In genomic region chr16:50515218-50515617, GRCh38 we compare ENCODE assay signal across 33 cellular contexts.
"Had no signal": no experiment of that assay in that cellular context is flagged by ENCODE, and none has a peak within 500 bp of the region (broad histone marks: within the 10 kb centered on the region; RNA-seq: fewer than 3 reads in every experiment).

No MANE protein-coding gene starts in this region.

- H3K27me3 ChIP-seq: adrenal gland, ascending aorta, body of pancreas, brain microvascular endothelial cell, cardiac muscle cell had no signal

- H3K4me1 ChIP-seq: adrenal gland, ascending aorta, body of pancreas had no signal

- H3K9me3 ChIP-seq: body of pancreas had no signal

- H3K4me3 ChIP-seq: ascending aorta, body of pancreas, cardiac muscle cell had no signal

- H3K36me3 ChIP-seq: adrenal gland, ascending aorta, brain microvascular endothelial cell, cardiac muscle cell had no signal

- H3K27ac ChIP-seq: adrenal gland, ascending aorta, body of pancreas, brain microvascular endothelial cell, cardiac muscle cell had no signal

- FAIRE-seq: astrocyte had no signal

- ATAC-seq: activated naive CD4-positive, alpha-beta T cell treated with anti-CD3 and anti-CD28 coated beads, Interleukin-2, amount 50 U/mL, for 72 hours; activated naive CD8-positive, alpha-beta T cell treated with anti-CD3 and anti-CD28 coated beads, Interleukin-2, amount 50 U/mL, for 24 hours; activated T-cell treated with anti-CD3 and anti-CD28 coated beads, Interleukin-2, amount 50 U/mL, for 4 hours; activated T-cell treated with anti-CD3 and anti-CD28 coated beads, Interleukin-2, amount 50 U/mL, for 72 hours; activated T-helper 17 cell treated with anti-CD3 and anti-CD28 coated beads, Interleukin-2, amount 50 U/mL, for 72 hours; body of pancreas had no signal

- DNase-seq: activated effector memory CD4-positive, alpha-beta T cell treated with anti-CD3 and anti-CD28 coated beads, Interleukin-2, amount 50 U/mL, for 16 hours; activated effector memory CD4-positive, alpha-beta T cell treated with Interleukin-2 at 50 U/mL for 16 hours; activated gamma-delta T cell; activated gamma-delta T cell treated with Interleukin-2 at 50 U/mL for 16 hours; activated naive CD4-positive, alpha-beta T cell; activated naive CD4-positive, alpha-beta T cell treated with anti-CD3 and anti-CD28 coated beads for 36 hours; activated naive CD4-positive, alpha-beta T cell treated with anti-CD3 and anti-CD28 coated beads, Interleukin-2, amount 10 ng/mL, durations not matched to agents 7 days and 5 days; activated naive CD4-positive, alpha-beta T cell treated with anti-CD3 and anti-CD28 coated beads, Interleukin-2, amount 50 U/mL, for 16 hours; activated naive CD4-positive, alpha-beta T cell treated with Interleukin-2 at 50 U/mL for 16 hours; activated naive CD8-positive, alpha-beta T cell treated with anti-CD3 and anti-CD28 coated beads for 36 hours; activated naive CD8-positive, alpha-beta T cell treated with anti-CD3 and anti-CD28 coated beads, Interleukin-2, amount 10 ng/mL, durations not matched to agents 7 days and 5 days; activated naive CD8-positive, alpha-beta T cell treated with anti-CD3 and anti-CD28 coated beads, Interleukin-2, amount 50 U/mL, for 24 hours; activated T-cell treated with anti-CD3 and anti-CD28 coated beads for 4 hours; activated T-cell treated with anti-CD3 and anti-CD28 coated beads, Interleukin-2, amount 50 U/mL, for 1 hour; activated T-cell treated with anti-CD3 and anti-CD28 coated beads, Interleukin-2, amount 50 U/mL, for 24 hours; activated T-cell treated with anti-CD3 and anti-CD28 coated beads, Interleukin-2, amount 50 U/mL, for 4 hours; activated T-cell treated with anti-CD3 and anti-CD28 coated beads, Interleukin-2, amount 50 U/mL, for 48 hours; activated T-cell treated with anti-CD3 and anti-CD28 coated beads, Interleukin-2, amount 50 U/mL, for 72 hours; amniotic stem cell; amygdala; anterior cingulate cortex; aorta; body of pancreas; brain microvascular endothelial cell; caudate nucleus; central memory CD4-positive, alpha-beta T cell; cerebellar nuclear complex had no signal
